In genomic region chr6:35688605-35689322, GRCh38 we compare ENCODE assay signal across 1 cellular context.
A peak's percentile ranks its signal among the peaks of the same experiment; 100 is the strongest.
TF ChIP-seq lines count a peak whose summit lies in the region.

TSS of gene FKBP5 (minus strand) at chr6:35688915. CDS start at chr6:35642824, 46,091 bp downstream.

TF ChIP-seq in HepG2, 621 proteins besides CTCF, POLR2A, EP300 and RAD21 (continued from another document and continues in another):
- TF ChIP-seq TIGD3 (CRISPR knock-in tag; IDR thresholded peaks at IDR 0.05; ENCODE audit: borderline replicate concordance) (no peak), PHF8 (CRISPR knock-in tag; IDR thresholded peaks at IDR 0.05) (peak; percentile 82), KMT2A (CRISPR knock-in tag; IDR thresholded peaks at IDR 0.05) (no peak), BHLHE40 (IDR thresholded peaks at IDR 0.05; ENCODE audit: low read length) (no peak; the same call in 1 of the 2 replicates), DZIP1 (CRISPR knock-in tag; IDR thresholded peaks at IDR 0.05) (no peak; the same call in 1 of the 2 replicates), KLF9 (CRISPR knock-in tag; IDR thresholded peaks at IDR 0.05; ENCODE audit: low read depth) (no peak), ATF6 (CRISPR knock-in tag; conservative IDR thresholded peaks at IDR 0.05) (no peak), ZNF75D (CRISPR knock-in tag; IDR thresholded peaks at IDR 0.05; ENCODE audit: borderline replicate concordance) (no peak), ZNF333 (CRISPR knock-in tag; IDR thresholded peaks at IDR 0.05; ENCODE audit: borderline replicate concordance) (no peak), ONECUT2 (CRISPR knock-in tag; IDR thresholded peaks at IDR 0.05) (no peak), PCBP1 (IDR thresholded peaks at IDR 0.05; ENCODE audit: borderline replicate concordance, low read depth, low read length) (0 out of 2 replicates have a peak, but pooled peaks have one; percentile 51), SAFB2 (CRISPR knock-in tag; IDR thresholded peaks at IDR 0.05; ENCODE audit: borderline replicate concordance, low read depth) (no peak), ZNF282 (IDR thresholded peaks at IDR 0.05; ENCODE audit: partially characterized antibody) (no peak), KLF16 (CRISPR knock-in tag; IDR thresholded peaks at IDR 0.05) (peak in 1 of 2 experiments; percentile 51; a peak in 1 of 4 replicates), ZFP1 (CRISPR knock-in tag; IDR thresholded peaks at IDR 0.05) (no peak), ZFP36L1 (CRISPR knock-in tag; IDR thresholded peaks at IDR 0.05) (no peak), ZNF780A (CRISPR knock-in tag; IDR thresholded peaks at IDR 0.05) (no peak), ZEB1 (IDR thresholded peaks at IDR 0.05; ENCODE audit: insufficient replicate concordance, low read depth) (no peak), GATAD2A (CRISPR knock-in tag; IDR thresholded peaks at IDR 0.05) (peak; percentile 71), NFRKB (IDR thresholded peaks at IDR 0.05) (no peak), ZFYVE20 (CRISPR knock-in tag; IDR thresholded peaks at IDR 0.05; ENCODE audit: borderline replicate concordance, low read depth) (no peak), SETDB1 (CRISPR knock-in tag; IDR thresholded peaks at IDR 0.05; ENCODE audit: borderline replicate concordance) (no peak), MAZ (IDR thresholded peaks at IDR 0.05; ENCODE audit: borderline replicate concordance, low read depth, low read length) (peak; percentile 81), MAZ (CRISPR knock-in tag; IDR thresholded peaks at IDR 0.05; ENCODE audit: low read depth) (peak; percentile 73), ZNF839 (CRISPR knock-in tag; IDR thresholded peaks at IDR 0.05; ENCODE audit: borderline replicate concordance) (no peak), KDM3A (CRISPR knock-in tag; IDR thresholded peaks at IDR 0.05; ENCODE audit: low read depth) (no peak; the same call in 1 of the 2 replicates), HIC2 (CRISPR knock-in tag; IDR thresholded peaks at IDR 0.05; ENCODE audit: low read depth) (0 out of 2 replicates have a peak, but pooled peaks have one; percentile 65), IRX3 (CRISPR knock-in tag; IDR thresholded peaks at IDR 0.05; ENCODE audit: borderline replicate concordance, low read depth) (peak; percentile 40; the same call in 1 of the 2 replicates), AFF4 (CRISPR knock-in tag; IDR thresholded peaks at IDR 0.05) (no peak), KLF11 (CRISPR knock-in tag; IDR thresholded peaks at IDR 0.05) (peak; percentile 86; the same call in 1 of the 2 replicates), ZNF800 (CRISPR knock-in tag; IDR thresholded peaks at IDR 0.05) (no peak; the same call in 1 of the 2 replicates), ZNF598 (CRISPR knock-in tag; IDR thresholded peaks at IDR 0.05; ENCODE audit: borderline replicate concordance) (peak; percentile 93; the same call in 1 of the 2 replicates), ZNF567 (CRISPR knock-in tag; IDR thresholded peaks at IDR 0.05; ENCODE audit: borderline replicate concordance) (no peak), MBNL3 (CRISPR knock-in tag; conservative IDR thresholded peaks at IDR 0.05) (no peak), ZSCAN25 (CRISPR knock-in tag; IDR thresholded peaks at IDR 0.05) (no peak), ZNF549 (CRISPR knock-in tag; IDR thresholded peaks at IDR 0.05) (0 out of 2 replicates have a peak, but pooled peaks have one; percentile 17), U2AF2 (IDR thresholded peaks at IDR 0.05; ENCODE audit: low read depth, low read length) (no peak), BORCS8-MEF2B (CRISPR knock-in tag; IDR thresholded peaks at IDR 0.05) (peak; percentile 74; the same call in 1 of the 2 replicates), NR2F6 (IDR thresholded peaks at IDR 0.05) (peak; percentile 88), NR2F6 (CRISPR knock-in tag; IDR thresholded peaks at IDR 0.05) (peak; percentile 90), REST (IDR thresholded peaks at IDR 0.05; ENCODE audit: borderline replicate concordance in 1 of 2, low read depth in 1 of 2, low read length in 2 of 2) (peak in 1 of 2 experiments; percentile 5; a peak in 1 of 4 replicates), NCOA5 (CRISPR knock-in tag; IDR thresholded peaks at IDR 0.05) (no peak), NR2F2 (IDR thresholded peaks at IDR 0.05; ENCODE audit: borderline replicate concordance, low read depth) (peak; percentile 35; the same call in 1 of the 2 replicates), NPAS2 (CRISPR knock-in tag; IDR thresholded peaks at IDR 0.05; ENCODE audit: borderline replicate concordance) (no peak), ZNF670 (CRISPR knock-in tag; IDR thresholded peaks at IDR 0.05; ENCODE audit: borderline replicate concordance) (no peak), RFX3 (CRISPR knock-in tag; IDR thresholded peaks at IDR 0.05) (no peak), ZNF18 (CRISPR knock-in tag; IDR thresholded peaks at IDR 0.05; ENCODE audit: insufficient replicate concordance) (peak; percentile 36)
